Comparison of ENCODE assay signal across 21 cellular contexts in the genomic region with DNA sequence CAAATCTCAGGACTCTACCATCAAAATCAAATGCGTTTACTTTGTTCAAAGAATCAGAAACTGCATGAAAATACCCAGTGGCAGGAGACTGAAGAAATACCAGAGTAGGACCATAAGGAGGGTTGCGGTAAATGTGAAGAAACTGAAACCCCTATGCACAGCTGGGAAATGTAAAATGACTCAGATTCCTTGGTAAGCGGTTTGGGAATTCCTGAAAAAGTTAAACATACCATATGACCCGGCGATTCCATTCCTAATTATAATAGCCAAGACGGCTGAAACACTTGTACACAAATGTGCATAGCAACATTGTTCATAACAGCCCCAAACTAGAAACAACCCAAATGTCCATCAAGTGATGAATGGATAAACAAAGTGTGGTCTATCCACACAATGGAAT.
"Had no signal": no experiment of that assay in that cellular context is flagged by ENCODE, and none has a peak within 500 bp of the region (broad histone marks: within the 10 kb centered on the region; RNA-seq: fewer than 3 reads in every experiment).

No MANE protein-coding gene starts in this region.

- DNase-seq: activated CD4-positive, alpha-beta memory T cell treated with anti-CD3 and anti-CD28 coated beads for 36 hours; activated CD8-positive, alpha-beta memory T cell treated with anti-CD3 and anti-CD28 coated beads, Interleukin-2, amount 10 ng/mL, durations not matched to agents 7 days and 5 days; activated effector memory CD4-positive, alpha-beta T cell treated with Interleukin-2 at 50 U/mL for 16 hours; activated naive CD4-positive, alpha-beta T cell treated with anti-CD3 and anti-CD28 coated beads, Interleukin-2, amount 50 U/mL, for 16 hours; activated T-cell treated with anti-CD3 and anti-CD28 coated beads, Interleukin-2, amount 50 U/mL, for 1 hour; cortex of kidney; effector CD4-positive, alpha-beta T cell; gastrocnemius medialis; heart left ventricle; left cardiac atrium; lower lobe of right lung; midbrain; right cardiac atrium; small intestine; stimulated activated CD4-positive, alpha-beta T cell treated with anti-CD3 and anti-CD28 coated beads, Interleukin-4, amount 100 ng/mL, for 4 hours; stimulated activated CD8-positive, alpha-beta memory T cell treated with anti-CD3 and anti-CD28 coated beads, Interleukin-4, amount 100 ng/mL, for 48 hours; stimulated activated naive CD4-positive, alpha-beta T cell treated with Interleukin-2 at 50 U/mL for 16 hours; transverse colon had no signal

- H3K9me3 ChIP-seq: esophagus muscularis mucosa, gastrocnemius medialis, heart left ventricle, lower lobe of right lung, prostate gland, transverse colon had no signal

- H3K4me3 ChIP-seq: esophagus muscularis mucosa, gastrocnemius medialis, heart left ventricle, lower lobe of right lung, prostate gland, transverse colon had no signal

- H3K27me3 ChIP-seq: gastrocnemius medialis, transverse colon had no signal

- H3K4me1 ChIP-seq: lower lobe of right lung, prostate gland, transverse colon had no signal

- FAIRE-seq: small intestine had no signal

- H3K36me3 ChIP-seq: esophagus muscularis mucosa, gastrocnemius medialis, heart left ventricle, lower lobe of right lung, prostate gland, transverse colon had no signal

- ATAC-seq: activated CD8-positive, alpha-beta memory T cell treated with anti-CD3 and anti-CD28 coated beads, Interleukin-2, amount 10 ng/mL, durations not matched to agents 7 days and 5 days; gastrocnemius medialis; lower lobe of right lung had no signal

- H3K27ac ChIP-seq: esophagus muscularis mucosa, lower lobe of right lung, prostate gland, transverse colon, VCaP had no signal
